ENCODE assay signal across 24 cellular contexts in genomic region chr11:111792314-111792713, GRCh38.
"Had no signal": no experiment of that assay in that cellular context is flagged by ENCODE, and none has a peak within 500 bp of the region (broad histone marks: within the 10 kb centered on the region; RNA-seq: fewer than 3 reads in every experiment).

No MANE protein-coding gene starts in this region.

- H3K4me1 Mint-ChIP-seq: nephron had no signal

- H3K4me3 Mint-ChIP-seq: activated naive CD8-positive, alpha-beta T cell; activated T-cell treated with anti-CD3 and anti-CD28 coated beads, Interleukin-2, amount 50 U/mL, for 72 hours; nephron; T-helper 2 cell treated with Interferon-gamma antibody and Interleukin-4, amounts not matched to agents 5 μg/mL and 100 μg/mL, for 36 hours had no signal

- DNase-seq: activated CD4-positive, alpha-beta T cell treated with anti-CD3 and anti-CD28 coated beads for 4 hours; activated CD4-positive, alpha-beta T cell treated with anti-CD3 and anti-CD28 coated beads, Interleukin-2, amount 50 U/mL, for 4 hours; activated effector memory CD4-positive, alpha-beta T cell treated with Interleukin-2 at 50 U/mL for 16 hours; activated naive CD4-positive, alpha-beta T cell treated with Interleukin-2 at 50 U/mL for 16 hours; activated T-cell treated with anti-CD3 and anti-CD28 coated beads for 4 hours; activated T-cell treated with anti-CD3 and anti-CD28 coated beads, Interleukin-2, amount 50 U/mL, for 72 hours; aorta; brain microvascular endothelial cell; foreskin keratinocyte; left ventricle myocardium inferior; ovary; retina; sigmoid colon; stimulated activated CD4-positive, alpha-beta T cell treated with anti-CD3 and anti-CD28 coated beads, Interleukin-15, amount 100 ng/mL, for 24 hours; stimulated activated CD4-positive, alpha-beta T cell treated with anti-CD3 and anti-CD28 coated beads, Interleukin-2, amount 100 ng/mL, for 24 hours; stimulated activated naive CD4-positive, alpha-beta T cell; T-helper 1 cell had no signal

- H3K27ac ChIP-seq: brain microvascular endothelial cell, left ventricle myocardium inferior, ovary, sigmoid colon, suprapubic skin, tibial nerve had no signal

- H3K27me3 ChIP-seq: brain microvascular endothelial cell, foreskin keratinocyte, ovary, sigmoid colon, suprapubic skin, tibial nerve had no signal

- H3K36me3 ChIP-seq: brain microvascular endothelial cell, ovary, suprapubic skin had no signal

- H3K4me3 ChIP-seq: left ventricle myocardium inferior, ovary, sigmoid colon, smooth muscle cell, suprapubic skin, tibial nerve had no signal

- ATAC-seq: activated T-cell treated with anti-CD3 and anti-CD28 coated beads, Interleukin-2, amount 50 U/mL, for 72 hours; foreskin keratinocyte had no signal

- H3K27ac Mint-ChIP-seq: activated naive CD8-positive, alpha-beta T cell; activated T-cell treated with anti-CD3 and anti-CD28 coated beads, Interleukin-2, amount 50 U/mL, for 72 hours; nephron; progenitor cell of endocrine pancreas; T-helper 2 cell treated with Interferon-gamma antibody and Interleukin-4, amounts not matched to agents 5 μg/mL and 100 μg/mL, for 36 hours had no signal

- H3K9me3 Mint-ChIP-seq: activated T-cell treated with anti-CD3 and anti-CD28 coated beads, Interleukin-2, amount 50 U/mL, for 72 hours; T-helper 2 cell treated with Interferon-gamma antibody and Interleukin-4, amounts not matched to agents 5 μg/mL and 100 μg/mL, for 36 hours had no signal

- H3K4me2 ChIP-seq: smooth muscle cell had no signal

- H3K9me3 ChIP-seq: ovary, sigmoid colon, suprapubic skin had no signal

- H3K27me3 Mint-ChIP-seq: activated naive CD8-positive, alpha-beta T cell; progenitor cell of endocrine pancreas had no signal
